7 cellular contexts compared by ENCODE assay signal in genomic region chr1:153840774-153841173, GRCh38.
A peak's percentile ranks its signal among the peaks of the same experiment; 100 is the strongest.
DNase-seq lines count a peak whose midpoint lies in the region; ATAC-seq and TF ChIP-seq lines count a peak whose summit lies in the region.
"Not testable (repeated sequence)": the region's sequence is repeated elsewhere in the genome, so short reads cannot be mapped to it uniquely, and the experiment has no call there.

No MANE protein-coding gene starts in this region.

- H3K27ac Mint-ChIP-seq in IgD-negative memory B cell, result peak overlapping the region in 2 of 3 donors; percentile 46 to 60
- H3K27ac Mint-ChIP-seq in activated B cell treated with CpG ODN at 0.5 μM for 24 hours, result peak overlapping the region; percentile 78
- H3K27ac Mint-ChIP-seq in memory B cell, result not testable (repeated sequence)

- not testable (repeated sequence) for H3K36me3 Mint-ChIP-seq in IgD-negative memory B cell, memory B cell
- peaks cover 20% of the 10 kb centered on the region for H3K36me3 Mint-ChIP-seq in activated B cell treated with CpG ODN at 0.5 μM for 24 hours (ENCODE audit: low read depth)

- H3K9me3 ChIP-seq in BLaER1; OCI-LY3 (ENCODE audit: insufficient read depth, low read length); gastrocnemius medialis: not testable (repeated sequence)

- H3K9ac ChIP-seq in BLaER1; OCI-LY3 (ENCODE audit: low read length): not testable (repeated sequence)

- H3K27ac ChIP-seq in BLaER1, result peak overlapping the region; percentile 14; the same call in 1 of the 2 replicates
- peak overlapping the region; percentile 70; the same call in 1 of the 2 replicates for H3K27ac ChIP-seq in OCI-LY3 (ENCODE audit: low read length)
- peak overlapping the region in 2 of 4 donors; percentile 52 to 58 for H3K27ac ChIP-seq in gastrocnemius medialis

- TF ChIP-seq CTCF in GM06990 (IDR thresholded peaks at IDR 0.05; ENCODE audit: insufficient read depth, low read length, poor library complexity, severe bottlenecking); OCI-LY3 (IDR thresholded peaks at IDR 0.05; ENCODE audit: low read depth, low read length); activated B cell treated with CpG ODN at 0.5 μM for 24 hours (IDR thresholded peaks at IDR 0.05); gastrocnemius medialis (IDR thresholded peaks at IDR 0.05 in 4 of 5, conservative IDR thresholded peaks at IDR 0.05 in 1 of 5): not testable (repeated sequence)

- H3K36me3 ChIP-seq in BLaER1, result peaks cover 28% of the 10 kb centered on the region
- not testable (repeated sequence) for H3K36me3 ChIP-seq in GM06990 (ENCODE audit: control insufficient read depth, insufficient read depth, low read length); gastrocnemius medialis
- peaks cover 20% of the 10 kb centered on the region for H3K36me3 ChIP-seq in OCI-LY3 (replicated peaks; ENCODE audit: low read depth, low read length)

- not testable (repeated sequence) for H2AFZ ChIP-seq in OCI-LY3 (ENCODE audit: low read depth, low read length)

- in situ Hi-C loops in gastrocnemius medialis (cut with MboI; ENCODE audit: low sequenced_read_pairs in 4 of 4), result not testable (repeated sequence)

- H4K20me1 ChIP-seq in BLaER1 (peaks cover 77% of the 10 kb centered on the region), OCI-LY3 (ENCODE audit: insufficient read depth, low read length) (peaks cover 21% of the 10 kb centered on the region)

- peaks cover 28% of the 10 kb centered on the region for H3K4me1 ChIP-seq in BLaER1
- peaks cover 47% of the 10 kb centered on the region for H3K4me1 ChIP-seq in OCI-LY3 (ENCODE audit: low read length)
- peaks cover 16 to 28% of the 10 kb centered on the region in 2 donors for H3K4me1 ChIP-seq in gastrocnemius medialis

- not testable (repeated sequence) for H3K9me3 Mint-ChIP-seq in IgD-negative memory B cell, activated B cell treated with CpG ODN at 0.5 μM for 24 hours, memory B cell

- H3K27me3 Mint-ChIP-seq in IgD-negative memory B cell, activated B cell treated with CpG ODN at 0.5 μM for 24 hours, memory B cell: not testable (repeated sequence)

- POLR2A ChIA-PET in activated B cell treated with CpG ODN at 0.5 μM for 24 hours (lab: Charles Lee), result interaction anchor here (0.6 to 2.0 kb wide), 8 partner anchors 9 to 150 kb away, joined by 3 to 7 read pairs (median 5); partner anchors contain the start of gene RPS27

- H3K4me1 Mint-ChIP-seq in IgD-negative memory B cell, result peaks cover 25 to 35% (median 29%) of the 10 kb centered on the region in 3 donors
- peaks cover 42% of the 10 kb centered on the region for H3K4me1 Mint-ChIP-seq in activated B cell treated with CpG ODN at 0.5 μM for 24 hours
- peaks cover 26% of the 10 kb centered on the region for H3K4me1 Mint-ChIP-seq in memory B cell

- not testable (repeated sequence) for TF ChIP-seq POLR2A in gastrocnemius medialis (IDR thresholded peaks at IDR 0.05)

- CTCF ChIA-PET in activated B cell treated with CpG ODN at 0.5 μM for 24 hours (lab: Charles Lee), result interaction anchor here (0.6 kb wide), 1 partner anchor 489 kb away, joined by 4 read pairs; no protein-coding TSS in a partner anchor

- intact Hi-C loops in activated B cell treated with CpG ODN at 0.5 μM for 24 hours (cut with micrococcal nuclease), result loop anchor here (1.0 kb wide), 1 partner anchor 9 kb away; no protein-coding TSS in a partner anchor
- intact Hi-C loops in gastrocnemius medialis (cut with DNase I; ENCODE audit: low total_unique reads), result not testable (repeated sequence)

- peak overlapping the region; percentile 60 for H3K4me2 ChIP-seq in BLaER1
- H3K4me2 ChIP-seq in OCI-LY3 (ENCODE audit: low read length), result peak overlapping the region; percentile 54

- peaks cover 30% of the 10 kb centered on the region for H3K79me2 ChIP-seq in OCI-LY3 (ENCODE audit: low read length)

- peak; percentile 43 for ATAC-seq in activated B cell treated with CpG ODN at 0.5 μM for 24 hours (ENCODE audit: low read depth)
- peak; percentile 23 for ATAC-seq in memory B cell (ENCODE audit: low read depth)
- ATAC-seq in gastrocnemius medialis, result not testable (repeated sequence)

- H3K4me3 ChIP-seq in BLaER1; GM06990 (replicated peaks; ENCODE audit: low read depth, low read length); gastrocnemius medialis: not testable (repeated sequence)
- H3K4me3 ChIP-seq in OCI-LY3 (ENCODE audit: low read length), result 0 out of 2 replicates have a peak overlapping the region, but pooled peaks have one; percentile 10

- DNase-seq in GM06990 (ENCODE audit: extremely low read depth, insufficient read length), result peak; percentile 51
- not testable (repeated sequence) for DNase-seq in activated B cell treated with CpG ODN at 0.5 μM for 24 hours; memory B cell (ENCODE audit: low spot score in 2 of 2)
- peak; percentile 9 to 54 for DNase-seq in gastrocnemius medialis

- not testable (repeated sequence) for H3K27me3 ChIP-seq in BLaER1; GM06990 (replicated peaks; ENCODE audit: control insufficient read depth, insufficient read depth, low read length); OCI-LY3 (ENCODE audit: low read depth, low read length); gastrocnemius medialis

- H3K4me3 Mint-ChIP-seq in IgD-negative memory B cell, result peak overlapping the region in 2 of 4 donors; percentile 80 to 82
- H3K4me3 Mint-ChIP-seq in activated B cell treated with CpG ODN at 0.5 μM for 24 hours, result peak overlapping the region; percentile 48
- peak overlapping the region; percentile 57 for H3K4me3 Mint-ChIP-seq in memory B cell
